Comparison of ENCODE assay signal across 26 cellular contexts in genomic region chr12:966715-967114, GRCh38.
"Had no signal": no experiment of that assay in that cellular context is flagged by ENCODE, and none has a peak within 500 bp of the region (broad histone marks: within the 10 kb centered on the region; RNA-seq: fewer than 3 reads in every experiment).

No MANE protein-coding gene starts in this region.

- H3K9me3 Mint-ChIP-seq: activated naive CD4-positive, alpha-beta T cell treated with anti-CD3 and anti-CD28 coated beads, Interleukin-2, amount 50 U/mL, for 24 hours; brain; immature natural killer cell; naive thymus-derived CD4-positive, alpha-beta T cell; neural crest cell; stimulated activated effector memory CD8-positive, alpha-beta T cell treated with anti-CD3 and anti-CD28 coated beads, Interleukin-12 subunit alpha, Interleukin-12 subunit beta, amount 100 ng/mL, for 72 hours had no signal

- H3K27me3 Mint-ChIP-seq: activated naive CD4-positive, alpha-beta T cell treated with anti-CD3 and anti-CD28 coated beads, Interleukin-2, amount 50 U/mL, for 24 hours; brain had no signal

- H3K27ac Mint-ChIP-seq: activated naive CD4-positive, alpha-beta T cell treated with anti-CD3 and anti-CD28 coated beads, Interleukin-2, amount 50 U/mL, for 24 hours; brain; immature natural killer cell; naive thymus-derived CD4-positive, alpha-beta T cell; stimulated activated effector memory CD8-positive, alpha-beta T cell treated with anti-CD3 and anti-CD28 coated beads, Interleukin-12 subunit alpha, Interleukin-12 subunit beta, amount 100 ng/mL, for 72 hours had no signal

- DNase-seq: activated CD4-positive, alpha-beta T cell treated with anti-CD3 and anti-CD28 coated beads for 1 hour; activated CD4-positive, alpha-beta T cell treated with anti-CD3 and anti-CD28 coated beads, Interleukin-2, amount 50 U/mL, for 1 hour; activated gamma-delta T cell treated with Interleukin-2 at 50 U/mL for 16 hours; activated T-cell treated with anti-CD3 and anti-CD28 coated beads, Interleukin-2, amount 50 U/mL, for 1 hour; aorta; caudate nucleus; effector memory CD4-positive, alpha-beta T cell; glutamatergic neuron; immature natural killer cell; lower lobe of right lung; naive thymus-derived CD4-positive, alpha-beta T cell; occipital lobe; posterior cingulate gyrus; right lobe of liver; stimulated activated CD4-positive, alpha-beta T cell treated with anti-CD3 and anti-CD28 coated beads, Interleukin-2, amount 100 ng/mL, for 24 hours; stomach; trophoblast cell had no signal

- H3K27me3 ChIP-seq: hepatocyte, right lobe of liver, stomach, vagina had no signal

- ATAC-seq: esophagus mucosa; left lobe of liver; lower lobe of right lung; naive thymus-derived CD4-positive, alpha-beta T cell; right lobe of liver; stimulated activated effector memory CD8-positive, alpha-beta T cell treated with anti-CD3 and anti-CD28 coated beads, Interleukin-12 subunit alpha, Interleukin-12 subunit beta, amount 100 ng/mL, for 72 hours had no signal

- H3K4me1 ChIP-seq: lower lobe of right lung, right lobe of liver, stomach, vagina had no signal

- H3K4me3 Mint-ChIP-seq: activated naive CD4-positive, alpha-beta T cell treated with anti-CD3 and anti-CD28 coated beads, Interleukin-2, amount 50 U/mL, for 24 hours; brain; immature natural killer cell; naive thymus-derived CD4-positive, alpha-beta T cell; neural crest cell; stimulated activated effector memory CD8-positive, alpha-beta T cell treated with anti-CD3 and anti-CD28 coated beads, Interleukin-12 subunit alpha, Interleukin-12 subunit beta, amount 100 ng/mL, for 72 hours had no signal

- H3K36me3 Mint-ChIP-seq: activated naive CD4-positive, alpha-beta T cell treated with anti-CD3 and anti-CD28 coated beads, Interleukin-2, amount 50 U/mL, for 24 hours; naive thymus-derived CD4-positive, alpha-beta T cell; stimulated activated effector memory CD8-positive, alpha-beta T cell treated with anti-CD3 and anti-CD28 coated beads, Interleukin-12 subunit alpha, Interleukin-12 subunit beta, amount 100 ng/mL, for 72 hours had no signal

- H3K36me3 ChIP-seq: lower lobe of right lung, right lobe of liver, stomach, vagina had no signal

- H3K4me2 ChIP-seq: hepatocyte had no signal

- H3K9me3 ChIP-seq: lower lobe of right lung, right lobe of liver, stomach, vagina had no signal

- H3K27ac ChIP-seq: hepatocyte, lower lobe of right lung, right lobe of liver, skin epidermis, stomach, vagina had no signal

- H2AFZ ChIP-seq: hepatocyte had no signal

- H3K4me3 ChIP-seq: hepatocyte, lower lobe of right lung, right lobe of liver, skin epidermis, stomach, vagina had no signal
